Comparison of ENCODE assay signal across 21 cellular contexts in the genomic region with DNA sequence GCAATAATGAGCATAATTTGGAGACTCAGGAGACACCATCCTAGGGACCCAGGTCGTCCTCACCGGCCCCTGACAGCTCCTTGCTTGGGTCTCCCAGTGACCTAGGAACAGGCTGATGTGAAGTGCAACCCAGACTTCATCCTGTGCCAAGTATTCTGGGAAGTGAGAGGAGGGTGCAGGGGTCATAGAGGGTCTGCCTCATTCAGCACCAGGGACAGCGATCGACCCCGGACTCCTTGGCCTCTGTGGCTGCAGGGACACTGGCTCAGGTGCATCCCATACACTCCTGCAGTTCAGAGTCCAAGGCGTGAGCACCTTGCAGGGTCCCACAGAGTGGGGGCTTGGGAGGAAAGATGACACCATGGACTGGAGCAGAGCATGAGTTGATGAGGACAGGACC. TPM values are rescaled to one million over a fixed set of nuclear protein-coding genes. Genes with fewer than 3 reads are reported as not detected.
DNase-seq lines count a peak whose midpoint lies in the region; ATAC-seq, FAIRE-seq and TF ChIP-seq lines count a peak whose summit lies in the region.
"Had no signal": no experiment of that assay in that cellular context is flagged by ENCODE, and none has a peak within 500 bp of the region (broad histone marks: within the 10 kb centered on the region; RNA-seq: fewer than 3 reads in every experiment).

No MANE protein-coding gene starts in this region.

- in situ Hi-C loops in HepG2 (cut with HindIII; ENCODE audit: extremely low pct_ligation_motif_present, low pct_unique_long_range_greater_than_20kb), result no loop called here

- CTCF ChIA-PET in HepG2 (lab: Yijun Ruan, JAX; ENCODE audit: low intra/inter-chr PET ratio, low total read pairs), result no interaction called here

- H3K4me1 ChIP-seq in HepG2 (ENCODE audit: insufficient read depth, low read length) (no peaks in the 10 kb centered on the region), right lobe of liver (no peaks in the 10 kb centered on the region), esophagus muscularis mucosa (no peaks in the 10 kb centered on the region)
- H3K4me1 ChIP-seq: SJSA1 had no signal

- DNase-seq in HepG2 (ENCODE audit: low spot score) (no peak), right lobe of liver (no peak), esophagus muscularis mucosa (ENCODE audit: extremely low spot score) (peak; percentile 55), AG20443 (ENCODE audit: low spot score) (no peak), hypothalamus (lab: John Stamatoyannopoulos, UW) (no peak)
- DNase-seq: 8988T, GM23248, HCEC 1CT, KG1, NCI-H1092 treated with DMSO at 0.1 percent for 48 hours, NCI-H1436 treated with DMSO at 0.1 percent for 48 hours, NCI-H1930, NCI-H2227 treated with DMSO at 0.1 percent for 48 hours, NCI-H510A, NCI-H774 had no signal

- H3K9me3 ChIP-seq in HepG2 (ENCODE audit: low read length) (no peaks in the 10 kb centered on the region), right lobe of liver (no peaks in the 10 kb centered on the region), esophagus muscularis mucosa (no peaks in the 10 kb centered on the region)
- H3K9me3 ChIP-seq: SJSA1 had no signal

- FAIRE-seq in HepG2 (lab: Jason Lieb, UNC), result no peak
- FAIRE-seq: RCC 7860 had no signal

- no peaks in the 10 kb centered on the region for H3K36me3 ChIP-seq in HepG2 (replicated peaks in 1 of 2; ENCODE audit: control insufficient read depth in 1 of 2, insufficient read depth in 2 of 2, low read length in 2 of 2)
- no peaks in the 10 kb centered on the region for H3K36me3 ChIP-seq in right lobe of liver
- no peaks in the 10 kb centered on the region for H3K36me3 ChIP-seq in esophagus muscularis mucosa
- H3K36me3 ChIP-seq: SJSA1 had no signal

- TF ChIP-seq EP300 in HepG2 (IDR thresholded peaks at IDR 0.05; ENCODE audit: low read depth in 2 of 2, low read length in 2 of 2), result no peak
- no peak for TF ChIP-seq EP300 in HepG2 (CRISPR knock-in tag; IDR thresholded peaks at IDR 0.05; ENCODE audit: borderline replicate concordance)
- TF ChIP-seq EP300 in esophagus muscularis mucosa (IDR thresholded peaks at IDR 0.05), result no peak

- TF ChIP-seq CTCF in HepG2 (CRISPR knock-in tag; IDR thresholded peaks at IDR 0.05), result no peak
- no peak for TF ChIP-seq CTCF in right lobe of liver (IDR thresholded peaks at IDR 0.05)
- TF ChIP-seq CTCF in esophagus muscularis mucosa (IDR thresholded peaks at IDR 0.05), result no peak

- H4K20me1 ChIP-seq in HepG2 (ENCODE audit: insufficient read depth, low read length), result no peaks in the 10 kb centered on the region

- WGBS in HepG2 (ENCODE audit: low lambda C conversion rate), result 3% methylated on average over 5 of the region's 6 CpGs
- 27% methylated on average over 5 of the region's 6 CpGs for WGBS in right lobe of liver (ENCODE audit: insufficient coverage, low coverage, low lambda C conversion rate, missing lambda C conversion rate)
- 19% methylated on average over 3 of the region's 6 CpGs for WGBS in esophagus muscularis mucosa

- H3K79me2 ChIP-seq in HepG2 (ENCODE audit: insufficient read depth, low read length), result no peaks in the 10 kb centered on the region

- no peak for TF ChIP-seq RAD21 in HepG2 (CRISPR knock-in tag; IDR thresholded peaks at IDR 0.05)

- intact Hi-C loops in HepG2 (cut with micrococcal nuclease; ENCODE audit: unreplicated experiment) (no loop called here), right lobe of liver (cut with DNase I) (no loop called here), esophagus muscularis mucosa (cut with DNase I) (no loop called here)

- POLR2A ChIA-PET in HepG2 (lab: Yijun Ruan, JAX), result no interaction called here

- TF ChIP-seq POLR2A in HepG2 (IDR thresholded peaks at IDR 0.05; ENCODE audit: insufficient read depth in 1 of 2, low read depth in 2 of 2, low read length in 2 of 2) (no peak), right lobe of liver (IDR thresholded peaks at IDR 0.05) (no peak), esophagus muscularis mucosa (IDR thresholded peaks at IDR 0.05; ENCODE audit: low read depth) (no peak)

- H3K9ac ChIP-seq in HepG2 (ENCODE audit: insufficient read depth, low read depth, low read length), result no peak overlapping the region
- H3K9ac ChIP-seq: GM23248 had no signal

- H2AFZ ChIP-seq in HepG2 (ENCODE audit: low read length), result no peak overlapping the region
- H2AFZ ChIP-seq: GM23248 had no signal

- BruUV-seq in HepG2 (replicated peaks; lab: Mats Ljungman, UMichigan), result no TSS peak

- no peak for ATAC-seq in HepG2
- no peak for ATAC-seq in right lobe of liver
- ATAC-seq in GM18867 (IDR thresholded peaks at IDR 0.05; ENCODE audit: unreplicated experiment), result no peak

- no peaks in the 10 kb centered on the region for H3K27me3 ChIP-seq in HepG2 (ENCODE audit: control insufficient read depth in 1 of 2, insufficient read depth in 2 of 2, low read length in 2 of 2)
- no peaks in the 10 kb centered on the region for H3K27me3 ChIP-seq in right lobe of liver
- H3K27me3 ChIP-seq in esophagus muscularis mucosa, result peaks cover 0 to 52% (median 0%) of the 10 kb centered on the region in 4 donors
- H3K27me3 ChIP-seq: SJSA1 had no signal

- H3K4me2 ChIP-seq in HepG2 (ENCODE audit: low read depth, low read length), result no peak overlapping the region

- H3K4me3 ChIP-seq in HepG2 (replicated peaks in 1 of 3; ENCODE audit: insufficient read depth in 1 of 3, low read depth in 2 of 3, low read length in 3 of 3) (no peak overlapping the region), right lobe of liver (no peak overlapping the region), esophagus muscularis mucosa (no peak overlapping the region)
- H3K4me3 ChIP-seq: GM23248, SJSA1 had no signal

- no peak overlapping the region for H3K27ac ChIP-seq in HepG2 (ENCODE audit: extremely low read length, insufficient read depth, low read length)
- H3K27ac ChIP-seq in right lobe of liver, result no peak overlapping the region
- no peak overlapping the region for H3K27ac ChIP-seq in esophagus muscularis mucosa (replicated peaks in 1 of 4)
- H3K27ac ChIP-seq: C4-2B, GM23248, SJSA1 had no signal

RNA-seq across cellular contexts. Expression of a gene that starts 10.0 kb away (rescaled TPM):
- not detected in 2 replicates for total RNA-seq in HepG2 (2016; rRNA removed; fragmentation: Illumina TruSeq; extraction: Trizol)
- not detected in 2 replicates for total RNA-seq in HepG2 (2016; cell fraction: cytosol; rRNA removed; fragmentation: Illumina TruSeq; extraction: Trizol; ENCODE audit: low read depth)
- not detected in 2 replicates for total RNA-seq in HepG2 (2016; cell fraction: insoluble cytoplasmic fraction; rRNA removed; fragmentation: Illumina TruSeq; extraction: Trizol)
- not detected in 2 replicates for total RNA-seq in HepG2 (2016; cell fraction: membrane; rRNA removed; fragmentation: Illumina TruSeq; extraction: Trizol)
- not detected in 2 replicates for total RNA-seq in HepG2 (2016; cell fraction: nucleus; rRNA removed; fragmentation: Illumina TruSeq; extraction: Trizol)
- not detected in 2 replicates for polyA plus RNA-seq in HepG2 (2011; rRNA removed)
- polyA plus RNA-seq in HepG2 (2011; cell fraction: cytosol; rRNA removed), result 0.05 TPM in 1 of 2 replicates, not detected in the other
- polyA plus RNA-seq in HepG2 (2011; cell fraction: nucleus; rRNA removed), result not detected in 2 replicates
- polyA plus RNA-seq in HepG2 (2012), result not detected in 2 replicates
- not detected in 2 replicates for polyA plus RNA-seq in HepG2 (2016; cell fraction: cytosol; fragmentation: Illumina TruSeq; extraction: Trizol; ENCODE audit: low read depth)
- polyA plus RNA-seq in HepG2 (2016; cell fraction: insoluble cytoplasmic fraction; fragmentation: Illumina TruSeq; extraction: Trizol; ENCODE audit: low read depth), result not detected in 2 replicates
- not detected in 2 replicates for polyA plus RNA-seq in HepG2 (2016; cell fraction: membrane; fragmentation: Illumina TruSeq; extraction: Trizol; ENCODE audit: low read depth)
- not detected in 2 replicates for polyA plus RNA-seq in HepG2 (2016; cell fraction: nucleus; fragmentation: Illumina TruSeq; extraction: Trizol; ENCODE audit: insufficient read depth, low read depth)
- polyA minus RNA-seq in HepG2 (2011; rRNA and poly(A)+ RNA removed; ENCODE audit: low replicate concordance), result 0.14 TPM in 1 of 2 replicates, not detected in the other
- polyA minus RNA-seq in HepG2 (2011; cell fraction: cytosol; rRNA and poly(A)+ RNA removed), result not detected in 2 replicates
- polyA minus RNA-seq in HepG2 (2011; cell fraction: nucleus; rRNA and poly(A)+ RNA removed), result not detected in 2 replicates
- not detected for total RNA-seq in right lobe of liver
- polyA plus RNA-seq in PFSK-1 (2012; ENCODE audit: insufficient read length, low read depth), result not detected
- not detected for total RNA-seq in esophagus muscularis mucosa
- total RNA-seq: GM23248, SJSA1 had no signal
- polyA plus RNA-seq: AG04450, GM23248 had no signal

RNA-seq across cellular contexts. Expression of a gene that starts 20.0 kb away (rescaled TPM):
- total RNA-seq in HepG2 (2016; rRNA removed; fragmentation: Illumina TruSeq; extraction: Trizol), result not detected in 2 replicates
- total RNA-seq in HepG2 (2016; cell fraction: cytosol; rRNA removed; fragmentation: Illumina TruSeq; extraction: Trizol; ENCODE audit: low read depth), result not detected in 2 replicates
- total RNA-seq in HepG2 (2016; cell fraction: insoluble cytoplasmic fraction; rRNA removed; fragmentation: Illumina TruSeq; extraction: Trizol), result not detected in 2 replicates
- total RNA-seq in HepG2 (2016; cell fraction: membrane; rRNA removed; fragmentation: Illumina TruSeq; extraction: Trizol), result not detected in 2 replicates
- total RNA-seq in HepG2 (2016; cell fraction: nucleus; rRNA removed; fragmentation: Illumina TruSeq; extraction: Trizol), result not detected in 2 replicates
- polyA plus RNA-seq in HepG2 (2011; rRNA removed), result not detected in 2 replicates
- not detected in 2 replicates for polyA plus RNA-seq in HepG2 (2011; cell fraction: cytosol; rRNA removed)
- polyA plus RNA-seq in HepG2 (2011; cell fraction: nucleus; rRNA removed), result not detected in 2 replicates
- polyA plus RNA-seq in HepG2 (2012), result not detected in 2 replicates
- not detected in 2 replicates for polyA plus RNA-seq in HepG2 (2016; cell fraction: cytosol; fragmentation: Illumina TruSeq; extraction: Trizol; ENCODE audit: low read depth)
- polyA plus RNA-seq in HepG2 (2016; cell fraction: insoluble cytoplasmic fraction; fragmentation: Illumina TruSeq; extraction: Trizol; ENCODE audit: low read depth), result not detected in 2 replicates
- not detected in 2 replicates for polyA plus RNA-seq in HepG2 (2016; cell fraction: membrane; fragmentation: Illumina TruSeq; extraction: Trizol; ENCODE audit: low read depth)
- not detected in 2 replicates for polyA plus RNA-seq in HepG2 (2016; cell fraction: nucleus; fragmentation: Illumina TruSeq; extraction: Trizol; ENCODE audit: insufficient read depth, low read depth)
- not detected in 2 replicates for polyA minus RNA-seq in HepG2 (2011; rRNA and poly(A)+ RNA removed; ENCODE audit: low replicate concordance)
- not detected in 2 replicates for polyA minus RNA-seq in HepG2 (2011; cell fraction: cytosol; rRNA and poly(A)+ RNA removed)
- not detected in 2 replicates for polyA minus RNA-seq in HepG2 (2011; cell fraction: nucleus; rRNA and poly(A)+ RNA removed)
- total RNA-seq in right lobe of liver, result not detected
- not detected for polyA plus RNA-seq in PFSK-1 (2012; ENCODE audit: insufficient read length, low read depth)
- total RNA-seq in esophagus muscularis mucosa, result not detected
- total RNA-seq: GM23248, SJSA1 had no signal
- polyA plus RNA-seq: AG04450, GM23248 had no signal

RNA-seq across cellular contexts. Expression of a gene that starts 44.9 kb away (rescaled TPM):
- total RNA-seq in HepG2 (2016; rRNA removed; fragmentation: Illumina TruSeq; extraction: Trizol) (7.2 and 30.8 TPM in 2 replicates), right lobe of liver (10 to 100 TPM; 21.9 to 95.5 (median 45.3) TPM), esophagus muscularis mucosa (1 to 10 TPM; 3.5 to 4.2 (median 3.7) TPM)
- 7.6 and 8.4 TPM in 2 replicates for total RNA-seq in HepG2 (2016; cell fraction: cytosol; rRNA removed; fragmentation: Illumina TruSeq; extraction: Trizol; ENCODE audit: low read depth)
- 8.4 and 31.2 TPM in 2 replicates for total RNA-seq in HepG2 (2016; cell fraction: insoluble cytoplasmic fraction; rRNA removed; fragmentation: Illumina TruSeq; extraction: Trizol)
- 7.5 and 8.0 TPM in 2 replicates for total RNA-seq in HepG2 (2016; cell fraction: membrane; rRNA removed; fragmentation: Illumina TruSeq; extraction: Trizol)
- 58.4 and 69.5 TPM in 2 replicates for total RNA-seq in HepG2 (2016; cell fraction: nucleus; rRNA removed; fragmentation: Illumina TruSeq; extraction: Trizol)
- 29.9 and 47.3 TPM in 2 replicates for polyA plus RNA-seq in HepG2 (2011; rRNA removed)
- 17.8 and 24.8 TPM in 2 replicates for polyA plus RNA-seq in HepG2 (2011; cell fraction: cytosol; rRNA removed)
- 265 and 292 TPM in 2 replicates for polyA plus RNA-seq in HepG2 (2011; cell fraction: nucleus; rRNA removed)
- polyA plus RNA-seq in HepG2 (2012), result 24.1 and 32.2 TPM in 2 replicates
- 5.0 and 5.2 TPM in 2 replicates for polyA plus RNA-seq in HepG2 (2016; cell fraction: cytosol; fragmentation: Illumina TruSeq; extraction: Trizol; ENCODE audit: low read depth)
- 7.9 and 8.8 TPM in 2 replicates for polyA plus RNA-seq in HepG2 (2016; cell fraction: insoluble cytoplasmic fraction; fragmentation: Illumina TruSeq; extraction: Trizol; ENCODE audit: low read depth)
- 6.3 and 6.8 TPM in 2 replicates for polyA plus RNA-seq in HepG2 (2016; cell fraction: membrane; fragmentation: Illumina TruSeq; extraction: Trizol; ENCODE audit: low read depth)
- 110 and 117 TPM in 2 replicates for polyA plus RNA-seq in HepG2 (2016; cell fraction: nucleus; fragmentation: Illumina TruSeq; extraction: Trizol; ENCODE audit: insufficient read depth, low read depth)
- polyA minus RNA-seq in HepG2 (2011; rRNA and poly(A)+ RNA removed; ENCODE audit: low replicate concordance), result 30.7 and 43.0 TPM in 2 replicates
- polyA minus RNA-seq in HepG2 (2011; cell fraction: cytosol; rRNA and poly(A)+ RNA removed), result 11.0 and 11.8 TPM in 2 replicates
- polyA minus RNA-seq in HepG2 (2011; cell fraction: nucleus; rRNA and poly(A)+ RNA removed), result 81.9 and 132 TPM in 2 replicates
- not detected for polyA plus RNA-seq in PFSK-1 (2012; ENCODE audit: insufficient read length, low read depth)
- total RNA-seq: GM23248, SJSA1 had no signal
- polyA plus RNA-seq: AG04450, GM23248 had no signal
